17 cellular contexts compared by ENCODE assay signal in genomic region chr1:179178965-179179364, GRCh38. TPM values are rescaled to one million over a fixed set of nuclear protein-coding genes. Genes with fewer than 3 reads are reported as not detected.
DNase-seq lines count a peak whose midpoint lies in the region; ATAC-seq and TF ChIP-seq lines count a peak whose summit lies in the region.
"Had no signal": no experiment of that assay in that cellular context is flagged by ENCODE, and none has a peak within 500 bp of the region (broad histone marks: within the 10 kb centered on the region; RNA-seq: fewer than 3 reads in every experiment).

No MANE protein-coding gene starts in this region.

- no peak for TF ChIP-seq CTCF in RWPE2 (IDR thresholded peaks at IDR 0.05; ENCODE audit: poor library complexity, severe bottlenecking)
- TF ChIP-seq CTCF in sigmoid colon (IDR thresholded peaks at IDR 0.05): no peak
- no peak for TF ChIP-seq CTCF in Peyer's patch (IDR thresholded peaks at IDR 0.05)

- WGBS in sigmoid colon, 2 donors: 71 to 75% methylated on average over 1 of the region's 1 CpG

- TF ChIP-seq EP300 in sigmoid colon (IDR thresholded peaks at IDR 0.05): no peak

- H3K27ac ChIP-seq in RWPE2 (ENCODE audit: poor library complexity, severe bottlenecking): peak overlapping the region; percentile 62
- peak overlapping the region; percentile 1 for H3K27ac ChIP-seq in epithelial cell of prostate
- H3K27ac ChIP-seq in sigmoid colon: peak overlapping the region in 3 of 4 donors; percentile 10 to 69 (median 66)
- H3K27ac ChIP-seq in Peyer's patch: no peak overlapping the region
- H3K27ac ChIP-seq: hepatocyte, tibial nerve, VCaP had no signal

- H3K9me3 ChIP-seq in RWPE2 (ENCODE audit: severe bottlenecking): no peaks in the 10 kb centered on the region
- H3K9me3 ChIP-seq in sigmoid colon: no peaks in the 10 kb centered on the region
- H3K9me3 ChIP-seq in Peyer's patch: no peaks in the 10 kb centered on the region
- H3K9me3 ChIP-seq: tibial nerve had no signal

- H3K36me3 ChIP-seq in RWPE2 (ENCODE audit: low read depth) (no peaks in the 10 kb centered on the region), sigmoid colon (no peaks in the 10 kb centered on the region), Peyer's patch (no peaks in the 10 kb centered on the region)
- H3K36me3 ChIP-seq: tibial nerve had no signal

- intact Hi-C loops in sigmoid colon (cut with DNase I): loop anchor here (5.0 kb wide), 1 partner anchor 57 kb away; no protein-coding TSS in a partner anchor

- DNase-seq in GM04503 (ENCODE audit: low read depth) (peak; percentile 57), RWPE2 (ENCODE audit: low spot score) (no peak), epithelial cell of prostate (ENCODE audit: low read depth, low spot score) (no peak), sigmoid colon (no peak), Peyer's patch (no peak), CD1c-positive myeloid dendritic cell (ENCODE audit: extremely low spot score) (no peak)
- DNase-seq: activated naive CD4-positive, alpha-beta T cell; CD4-positive, alpha-beta memory T cell; naive thymus-derived CD4-positive, alpha-beta T cell; NCI-H1105; stimulated activated CD4-positive, alpha-beta T cell treated with anti-CD3 and anti-CD28 coated beads, Interleukin-2, amount 100 ng/mL, for 48 hours had no signal

- H3K4me3 ChIP-seq in RWPE2 (ENCODE audit: severe bottlenecking): no peak overlapping the region
- H3K4me3 ChIP-seq in sigmoid colon: no peak overlapping the region
- no peak overlapping the region for H3K4me3 ChIP-seq in Peyer's patch
- H3K4me3 ChIP-seq: hepatocyte, K562, tibial nerve had no signal

- H3K27me3 ChIP-seq in RWPE2 (ENCODE audit: insufficient read depth, poor library complexity, severe bottlenecking): no peaks in the 10 kb centered on the region
- H3K27me3 ChIP-seq in sigmoid colon: no peaks in the 10 kb centered on the region
- H3K27me3 ChIP-seq in Peyer's patch: no peaks in the 10 kb centered on the region
- H3K27me3 ChIP-seq: hepatocyte, tibial nerve had no signal

- peak; percentile 80 for ATAC-seq in RWPE2 (ENCODE audit: low read depth)
- no peak for ATAC-seq in HG03432 (IDR thresholded peaks at IDR 0.05; ENCODE audit: unreplicated experiment)
- ATAC-seq in GM18861 (IDR thresholded peaks at IDR 0.05; ENCODE audit: unreplicated experiment): no peak
- ATAC-seq: K562; naive thymus-derived CD4-positive, alpha-beta T cell had no signal

- H3K4me1 ChIP-seq in RWPE2 (ENCODE audit: insufficient read depth, poor library complexity, severe bottlenecking) (peaks cover 32% of the 10 kb centered on the region), sigmoid colon (peaks cover 0 to 53% (median 47%) of the 10 kb centered on the region in 4 donors), Peyer's patch (no peaks in the 10 kb centered on the region)

- TF ChIP-seq POLR2A in sigmoid colon (IDR thresholded peaks at IDR 0.05): no peak
- no peak for TF ChIP-seq POLR2A in Peyer's patch (IDR thresholded peaks at IDR 0.05)

RNA-seq across cellular contexts. Expression of gene ABL2, which starts 50.5 kb away (rescaled TPM):
- total RNA-seq in sigmoid colon: 10 to 100 TPM; 10.3 to 32.6 (median 15.0) TPM
- polyA plus RNA-seq in sigmoid colon: 1 to 10 TPM; 1.2 to 4.4 (median 1.6) TPM
- 10 to 100 TPM in 3 of 4 donors, 1 to 10 TPM in 1; 9.6 to 25.6 (median 12.1) TPM for total RNA-seq in Peyer's patch

Comparison
In these comparisons a context has a peak if more than half of its experiments do, and no peak if none do; other contexts are left out.
1. H3K27ac ChIP-seq: peak in RWPE2 (single experiment), epithelial cell of prostate (single experiment) and sigmoid colon (3 of 4); none in Peyer's patch (0 of 4).